1 cellular context compared by ENCODE assay signal in genomic region chr16:25107466-25107792, GRCh38.
TF ChIP-seq lines count a peak whose summit lies in the region.

No MANE protein-coding gene starts in this region.

TF ChIP-seq in HepG2, 621 proteins besides CTCF, POLR2A, EP300 and RAD21 (continued from another document):
- TF ChIP-seq ZHX1 (CRISPR knock-in tag; IDR thresholded peaks at IDR 0.05; ENCODE audit: low read depth): 0 out of 2 replicates have a peak, but pooled peaks have one; percentile 12
- 0 out of 2 replicates have a peak, but pooled peaks have one; percentile 3 for TF ChIP-seq NCOR1 (IDR thresholded peaks at IDR 0.05; ENCODE audit: borderline replicate concordance, low read length)
- no peak for TF ChIP-seq MAF1 (CRISPR knock-in tag; IDR thresholded peaks at IDR 0.05; ENCODE audit: borderline replicate concordance)
- 0 out of 2 replicates have a peak, but pooled peaks have one; percentile 29 for TF ChIP-seq CC2D1A (CRISPR knock-in tag; IDR thresholded peaks at IDR 0.05)
- TF ChIP-seq ZNF512B (CRISPR knock-in tag; IDR thresholded peaks at IDR 0.05; ENCODE audit: borderline replicate concordance): peak; percentile 64; the same call in 1 of the 2 replicates
- no peak for TF ChIP-seq ZKSCAN8 (CRISPR knock-in tag; IDR thresholded peaks at IDR 0.05; ENCODE audit: borderline replicate concordance)
- TF ChIP-seq ZNF784 (CRISPR knock-in tag; IDR thresholded peaks at IDR 0.05; ENCODE audit: borderline replicate concordance): 0 out of 2 replicates have a peak, but pooled peaks have one; percentile 2
- TF ChIP-seq ZC3H4 (CRISPR knock-in tag; IDR thresholded peaks at IDR 0.05; ENCODE audit: borderline replicate concordance): no peak
- no peak for TF ChIP-seq SMARCC2 (IDR thresholded peaks at IDR 0.05)
- TF ChIP-seq GMEB1 (CRISPR knock-in tag; IDR thresholded peaks at IDR 0.05; ENCODE audit: borderline replicate concordance): no peak
- 0 out of 2 replicates have a peak, but pooled peaks have one; percentile 1 for TF ChIP-seq MNT (IDR thresholded peaks at IDR 0.05)
- TF ChIP-seq RAD51 (IDR thresholded peaks at IDR 0.05; ENCODE audit: borderline replicate concordance): peak; percentile 46; the same call in 1 of the 2 replicates
- no peak for TF ChIP-seq ZBTB8A (CRISPR knock-in tag; IDR thresholded peaks at IDR 0.05; ENCODE audit: borderline replicate concordance, low read depth)
- 0 out of 2 replicates have a peak, but pooled peaks have one; percentile 11 for TF ChIP-seq ZNF441 (CRISPR knock-in tag; IDR thresholded peaks at IDR 0.05; ENCODE audit: borderline replicate concordance)
- no peak for TF ChIP-seq RNF2 (conservative IDR thresholded peaks at IDR 0.05; ENCODE audit: low read depth)
- no peak for TF ChIP-seq SMAD1 (CRISPR knock-in tag; IDR thresholded peaks at IDR 0.05; ENCODE audit: borderline replicate concordance, low read depth)
- TF ChIP-seq KDM2A (CRISPR knock-in tag; IDR thresholded peaks at IDR 0.05; ENCODE audit: borderline replicate concordance, low read depth): no peak
- 0 out of 2 replicates have a peak, but pooled peaks have one; percentile 34 for TF ChIP-seq ZBTB34 (CRISPR knock-in tag; IDR thresholded peaks at IDR 0.05)
- no peak for TF ChIP-seq USF2 (IDR thresholded peaks at IDR 0.05; ENCODE audit: low read depth, low read length)
- TF ChIP-seq USF2 (CRISPR knock-in tag; IDR thresholded peaks at IDR 0.05; ENCODE audit: borderline replicate concordance): peak; percentile 28; the same call in 1 of the 2 replicates
- TF ChIP-seq ZNF18 (CRISPR knock-in tag; IDR thresholded peaks at IDR 0.05; ENCODE audit: insufficient replicate concordance): peak; percentile 43
- no peak for TF ChIP-seq KLF11 (CRISPR knock-in tag; IDR thresholded peaks at IDR 0.05)
- 0 out of 2 replicates have a peak, but pooled peaks have one; percentile 38 for TF ChIP-seq DZIP1 (CRISPR knock-in tag; IDR thresholded peaks at IDR 0.05)
- 0 out of 2 replicates have a peak, but pooled peaks have one; percentile 17 for TF ChIP-seq NCOA1 (CRISPR knock-in tag; IDR thresholded peaks at IDR 0.05)
- TF ChIP-seq DMTF1 (CRISPR knock-in tag; IDR thresholded peaks at IDR 0.05): no peak
- no peak for TF ChIP-seq HIC2 (CRISPR knock-in tag; IDR thresholded peaks at IDR 0.05; ENCODE audit: low read depth)
- 0 out of 2 replicates have a peak, but pooled peaks have one; percentile 8 for TF ChIP-seq ZSCAN21 (CRISPR knock-in tag; IDR thresholded peaks at IDR 0.05; ENCODE audit: borderline replicate concordance)
